Comparison of ENCODE assay signal across 1 cellular context in genomic region chr2:128262315-128263253, GRCh38.
TF ChIP-seq lines count a peak whose summit lies in the region.

No MANE protein-coding gene starts in this region.

TF ChIP-seq in HCT116, 20 proteins besides CTCF, POLR2A, EP300 and RAD21:
- TF ChIP-seq EZH2 (IDR thresholded peaks at IDR 0.05) (no peak), EGR1 (IDR thresholded peaks at IDR 0.05; ENCODE audit: low read depth) (no peak), FOSL1 (IDR thresholded peaks at IDR 0.05; ENCODE audit: low read depth) (no peak), TCF7L2 (IDR thresholded peaks at IDR 0.05; ENCODE audit: borderline replicate concordance, extremely low read depth, insufficient read depth, insufficient read length) (no peak), ELF1 (IDR thresholded peaks at IDR 0.05; ENCODE audit: borderline replicate concordance, low read depth) (no peak), EZH2phosphoT487 (IDR thresholded peaks at IDR 0.05; ENCODE audit: borderline replicate concordance) (no peak), SP1 (IDR thresholded peaks at IDR 0.05; ENCODE audit: low read depth) (no peak), JUND (IDR thresholded peaks at IDR 0.05) (no peak), SRF (IDR thresholded peaks at IDR 0.05; ENCODE audit: low read depth) (no peak), CBX3 (IDR thresholded peaks at IDR 0.05; ENCODE audit: low read depth) (no peak), ZFX (IDR thresholded peaks at IDR 0.05) (no peak), ZNF274 (IDR thresholded peaks at IDR 0.05; ENCODE audit: low read depth, low read length) (no peak), SIN3A (IDR thresholded peaks at IDR 0.05; ENCODE audit: low read depth) (no peak), CEBPB (IDR thresholded peaks at IDR 0.05; ENCODE audit: low read depth) (no peak), POLR2AphosphoS5 (IDR thresholded peaks at IDR 0.05; ENCODE audit: low read depth, low read length) (no peak), REST (IDR thresholded peaks at IDR 0.05; ENCODE audit: low read depth) (no peak), YY1 (IDR thresholded peaks at IDR 0.05; ENCODE audit: extremely low read depth, insufficient replicate concordance, low read depth, low read length) (no peak), ATF3 (IDR thresholded peaks at IDR 0.05) (no peak)
- TF ChIP-seq, protein P1, sequence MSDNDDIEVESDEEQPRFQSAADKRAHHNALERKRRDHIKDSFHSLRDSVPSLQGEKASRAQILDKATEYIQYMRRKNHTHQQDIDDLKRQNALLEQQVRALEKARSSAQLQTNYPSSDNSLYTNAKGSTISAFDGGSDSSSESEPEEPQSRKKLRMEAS (IDR thresholded peaks at IDR 0.05) = no peak
